ENCODE assay signal across 2 cellular contexts in genomic region chr1:37540036-37540785, GRCh38.
TF ChIP-seq lines count a peak whose summit lies in the region.

No MANE protein-coding gene starts in this region.

TF ChIP-seq in WTC11, 78 proteins besides CTCF, POLR2A, EP300 and RAD21:
- TF ChIP-seq TCF7 (CRISPR knock-in tag; IDR thresholded peaks at IDR 0.05; ENCODE audit: low read depth) = no peak
- TF ChIP-seq PRDM15 (CRISPR knock-in tag; IDR thresholded peaks at IDR 0.05) = no peak
- TF ChIP-seq ZNF263 (CRISPR knock-in tag; IDR thresholded peaks at IDR 0.05; ENCODE audit: low read depth) = no peak
- TF ChIP-seq E2F4 (CRISPR knock-in tag; IDR thresholded peaks at IDR 0.05; ENCODE audit: borderline replicate concordance, low read depth) = no peak
- no peak for TF ChIP-seq SMAD4 (CRISPR knock-in tag; IDR thresholded peaks at IDR 0.05)
- no peak for TF ChIP-seq ZNF219 (CRISPR knock-in tag; IDR thresholded peaks at IDR 0.05; ENCODE audit: borderline replicate concordance)
- no peak for TF ChIP-seq EMX1 (CRISPR knock-in tag; IDR thresholded peaks at IDR 0.05)
- no peak for TF ChIP-seq FOXJ3 (CRISPR knock-in tag; IDR thresholded peaks at IDR 0.05; ENCODE audit: borderline replicate concordance)
- no peak for TF ChIP-seq USF2 (CRISPR knock-in tag; IDR thresholded peaks at IDR 0.05)
- no peak for TF ChIP-seq KAT7 (CRISPR knock-in tag; IDR thresholded peaks at IDR 0.05; ENCODE audit: borderline replicate concordance)
- TF ChIP-seq GRHL2 (CRISPR knock-in tag; IDR thresholded peaks at IDR 0.05; ENCODE audit: insufficient replicate concordance, severe bottlenecking) = no peak
- TF ChIP-seq CBFB (CRISPR knock-in tag; IDR thresholded peaks at IDR 0.05; ENCODE audit: low read depth) = no peak
- TF ChIP-seq CDX4 (CRISPR knock-in tag; IDR thresholded peaks at IDR 0.05; ENCODE audit: borderline replicate concordance) = no peak
- no peak for TF ChIP-seq ZNF317 (CRISPR knock-in tag; IDR thresholded peaks at IDR 0.05; ENCODE audit: borderline replicate concordance, low read depth)
- TF ChIP-seq MYBL2 (CRISPR knock-in tag; IDR thresholded peaks at IDR 0.05) = no peak
- no peak for TF ChIP-seq GTF2I (CRISPR knock-in tag; conservative IDR thresholded peaks at IDR 0.05)
- no peak for TF ChIP-seq ETV6 (CRISPR knock-in tag; IDR thresholded peaks at IDR 0.05)

TF ChIP-seq in H1, 55 proteins besides CTCF, POLR2A, EP300 and RAD21:
- no peak for TF ChIP-seq YY1 (IDR thresholded peaks at IDR 0.05; ENCODE audit: low read depth, low read length)
- no peak for TF ChIP-seq NRF1 (IDR thresholded peaks at IDR 0.05; ENCODE audit: low read depth, low read length)
- TF ChIP-seq RBBP5 (IDR thresholded peaks at IDR 0.05; ENCODE audit: borderline replicate concordance, low read depth, low read length) = no peak
- no peak for TF ChIP-seq E2F6 (IDR thresholded peaks at IDR 0.05)
- TF ChIP-seq NANOG (IDR thresholded peaks at IDR 0.05; ENCODE audit: insufficient read depth, low read depth, low read length, poor library complexity, severe bottlenecking) = no peak
- TF ChIP-seq JUN (IDR thresholded peaks at IDR 0.05; ENCODE audit: low read depth, low read length) = no peak
- TF ChIP-seq SUZ12 (IDR thresholded peaks at IDR 0.05; ENCODE audit: low read length) = no peak
- no peak for TF ChIP-seq GABPA (IDR thresholded peaks at IDR 0.05; ENCODE audit: borderline replicate concordance, insufficient read depth, low read length)
- TF ChIP-seq RNF2 (IDR thresholded peaks at IDR 0.05; ENCODE audit: borderline replicate concordance, low read depth, low read length, missing control alignments, poor library complexity, severe bottlenecking) = no peak
- TF ChIP-seq SIN3A (conservative IDR thresholded peaks at IDR 0.05 in 1 of 2, IDR thresholded peaks at IDR 0.05 in 1 of 2; ENCODE audit: low read depth in 1 of 2, low read length in 2 of 2) = no peak
